In genomic region chr6:126228001-126228791, GRCh38 we compare ENCODE assay signal across 14 cellular contexts.
A peak's percentile ranks its signal among the peaks of the same experiment; 100 is the strongest.
DNase-seq lines count a peak whose midpoint lies in the region; ATAC-seq and TF ChIP-seq lines count a peak whose summit lies in the region.
"Had no signal": no experiment of that assay in that cellular context is flagged by ENCODE, and none has a peak within 500 bp of the region (broad histone marks: within the 10 kb centered on the region; RNA-seq: fewer than 3 reads in every experiment).

No MANE protein-coding gene starts in this region.

- H3K9me3 ChIP-seq in A673 (ENCODE audit: low read depth, low read length, poor library complexity, severe bottlenecking) (no peaks in the 10 kb centered on the region), right lobe of liver (no peaks in the 10 kb centered on the region)

- CTCF ChIA-PET in A673 (lab: Charles Lee), result no interaction called here

- H3K36me3 Mint-ChIP-seq in activated naive CD4-positive, alpha-beta T cell treated with anti-CD3 and anti-CD28 coated beads, Interleukin-2, amount 50 U/mL, for 72 hours, result no peaks in the 10 kb centered on the region
- H3K36me3 Mint-ChIP-seq: type B pancreatic cell had no signal

- intact Hi-C loops in A673 (cut with micrococcal nuclease; ENCODE audit: unreplicated experiment) (no loop called here), right lobe of liver (cut with DNase I) (no loop called here)

- DNase-seq in Ammon's horn (ENCODE audit: low spot score), result peak; percentile 36
- peak in 2 of 3 experiments; percentile 58 to 91 for DNase-seq in NCI-H1417 (lab: John Stamatoyannopoulos, UW)
- peak; percentile 45 for DNase-seq in NCI-H748 treated with DMSO at 0.1 percent for 48 hours (lab: John Stamatoyannopoulos, UW)
- DNase-seq in fibroblast of gingiva (ENCODE audit: low read depth), result peak; percentile 6
- DNase-seq in A673 (ENCODE audit: low spot score), result no peak
- DNase-seq in GM19238 (ENCODE audit: insufficient read length, low spot score), result no peak
- DNase-seq in right lobe of liver, result no peak
- DNase-seq in activated naive CD4-positive, alpha-beta T cell treated with anti-CD3 and anti-CD28 coated beads, Interleukin-2, amount 50 U/mL, for 72 hours (ENCODE audit: low spot score in 2 of 2), result no peak
- DNase-seq: activated naive CD4-positive, alpha-beta T cell treated with Interleukin-2 at 50 U/mL for 16 hours; erythroblast; RPMI8226; stimulated activated CD8-positive, alpha-beta memory T cell treated with anti-CD3 and anti-CD28 coated beads, Interleukin-4, amount 100 ng/mL, for 48 hours had no signal

- H3K27me3 ChIP-seq in A673 (replicated peaks; ENCODE audit: insufficient read depth, low read depth, low read length, poor library complexity) (no peaks in the 10 kb centered on the region), right lobe of liver (no peaks in the 10 kb centered on the region)

- no peak overlapping the region for H3K27ac ChIP-seq in A673 (ENCODE audit: low read depth, low read length, poor library complexity, severe bottlenecking)
- no peak overlapping the region for H3K27ac ChIP-seq in right lobe of liver

- H3K36me3 ChIP-seq in A673 (ENCODE audit: insufficient read depth, low read length, poor library complexity, severe bottlenecking) (no peaks in the 10 kb centered on the region), right lobe of liver (no peaks in the 10 kb centered on the region)

- BruUV-seq in A673 (replicated peaks; lab: Mats Ljungman, UMichigan), result no TSS peak

- H3K4me3 ChIP-seq in A673 (ENCODE audit: low read depth, low read length, poor library complexity, severe bottlenecking), result no peak overlapping the region
- H3K4me3 ChIP-seq in right lobe of liver, result no peak overlapping the region

- no peak overlapping the region for H3K27ac Mint-ChIP-seq in activated naive CD4-positive, alpha-beta T cell treated with anti-CD3 and anti-CD28 coated beads, Interleukin-2, amount 50 U/mL, for 72 hours
- H3K27ac Mint-ChIP-seq: type B pancreatic cell had no signal

- POLR2A ChIA-PET in A673 (lab: Charles Lee; ENCODE audit: low non-redundant PET), result no interaction called here

- ATAC-seq in right lobe of liver, result no peak
- no peak for ATAC-seq in activated naive CD4-positive, alpha-beta T cell treated with anti-CD3 and anti-CD28 coated beads, Interleukin-2, amount 50 U/mL, for 72 hours

- no peak for TF ChIP-seq POLR2A in right lobe of liver (IDR thresholded peaks at IDR 0.05)

- TF ChIP-seq CTCF in A673 (conservative IDR thresholded peaks at IDR 0.05; ENCODE audit: low read depth, low read length), result no peak
- TF ChIP-seq CTCF in right lobe of liver (IDR thresholded peaks at IDR 0.05), result no peak

- WGBS in right lobe of liver (ENCODE audit: insufficient coverage, low coverage, low lambda C conversion rate, missing lambda C conversion rate), result 79% methylated on average over 9 of the region's 10 CpGs

- no peaks in the 10 kb centered on the region for H3K4me1 ChIP-seq in A673 (ENCODE audit: insufficient read depth, low read length, poor library complexity, severe bottlenecking)
- H3K4me1 ChIP-seq in right lobe of liver, result no peaks in the 10 kb centered on the region

- H3K9me3 Mint-ChIP-seq in activated naive CD4-positive, alpha-beta T cell treated with anti-CD3 and anti-CD28 coated beads, Interleukin-2, amount 50 U/mL, for 72 hours, result no peaks in the 10 kb centered on the region
- H3K9me3 Mint-ChIP-seq: central memory CD8-positive, alpha-beta T cell; type B pancreatic cell had no signal

Comparison
In these comparisons a context has a peak if more than half of its experiments do, and no peak if none do; other contexts are left out.
1. DNase-seq: peak in Ammon's horn (single experiment), NCI-H1417 (2 of 3), NCI-H748 treated with DMSO at 0.1 percent for 48 hours (single experiment) and fibroblast of gingiva (single experiment); none in A673 (single experiment), GM19238 (single experiment), right lobe of liver (0 of 3) and activated naive CD4-positive, alpha-beta T cell treated with anti-CD3 and anti-CD28 coated beads, Interleukin-2, amount 50 U/mL, for 72 hours (0 of 2).